In genomic region chr6:3406928-3407809, GRCh38 we compare ENCODE assay signal across 16 cellular contexts. TPM values are rescaled to one million over a fixed set of nuclear protein-coding genes. Genes with fewer than 3 reads are reported as not detected.
A peak's percentile ranks its signal among the peaks of the same experiment; 100 is the strongest.
DNase-seq lines count a peak whose midpoint lies in the region; ATAC-seq, FAIRE-seq and TF ChIP-seq lines count a peak whose summit lies in the region.
"Had no signal": no experiment of that assay in that cellular context is flagged by ENCODE, and none has a peak within 500 bp of the region (broad histone marks: within the 10 kb centered on the region; RNA-seq: fewer than 3 reads in every experiment).

No MANE protein-coding gene starts in this region.

- in situ Hi-C loops in HepG2 (cut with HindIII; ENCODE audit: extremely low pct_ligation_motif_present, low pct_unique_long_range_greater_than_20kb) = no loop called here

- TF ChIP-seq RAD21 in HepG2 (CRISPR knock-in tag; IDR thresholded peaks at IDR 0.05) = no peak

- CTCF ChIA-PET in HepG2 (lab: Yijun Ruan, JAX; ENCODE audit: low intra/inter-chr PET ratio, low total read pairs) = no interaction called here

- BruUV-seq in HepG2 (replicated peaks; lab: Mats Ljungman, UMichigan) = no TSS peak

- H3K9ac ChIP-seq in HepG2 (ENCODE audit: insufficient read depth, low read depth, low read length) (peak overlapping the region; percentile 5; the same call in 1 of the 2 replicates), adipocyte (ENCODE audit: low read length) (peak overlapping the region; percentile 76)

- H3K4me1 ChIP-seq in HepG2 (ENCODE audit: insufficient read depth, low read length) = peaks cover 100% of the 10 kb centered on the region
- peaks cover 0 to 87% (median 41%) of the 10 kb centered on the region in 4 donors for H3K4me1 ChIP-seq in right lobe of liver
- peaks cover 60% of the 10 kb centered on the region for H3K4me1 ChIP-seq in adipocyte (ENCODE audit: control insufficient read depth, insufficient read depth, low read length)
- peaks cover 16 to 23% of the 10 kb centered on the region in 2 donors for H3K4me1 ChIP-seq in left lung

- TF ChIP-seq EP300 in HepG2 (IDR thresholded peaks at IDR 0.05; ENCODE audit: low read depth in 2 of 2, low read length in 2 of 2) (peak in 1 of 2 experiments; percentile 22; a peak in 1 of 4 replicates), HepG2 (CRISPR knock-in tag; IDR thresholded peaks at IDR 0.05; ENCODE audit: borderline replicate concordance) (no peak)

- H3K27me3 ChIP-seq in HepG2 (ENCODE audit: control insufficient read depth in 1 of 2, insufficient read depth in 2 of 2, low read length in 2 of 2) (no peaks in the 10 kb centered on the region), right lobe of liver (no peaks in the 10 kb centered on the region), adipocyte (replicated peaks; ENCODE audit: control insufficient read depth, insufficient read depth, low read length) (no peaks in the 10 kb centered on the region), left lung (no peaks in the 10 kb centered on the region)
- H3K27me3 ChIP-seq: MG63 had no signal

- DNase-seq in HepG2 (ENCODE audit: low spot score) = no peak
- DNase-seq in right lobe of liver = no peak
- no peak for DNase-seq in adipocyte (ENCODE audit: low read depth)
- no peak for DNase-seq in left lung
- DNase-seq in islet precursor cell = no peak
- DNase-seq in ecto neural progenitor cell (ENCODE audit: low spot score) = no peak
- DNase-seq in T-helper 1 cell = no peak
- DNase-seq: MG63, NCI-H1105 treated with DMSO at 0.1 percent for 48 hours, NCI-H187, NCI-H446, SIG-M5 had no signal

- POLR2A ChIA-PET in HepG2 (lab: Yijun Ruan, JAX) = interaction anchor here (1.5 to 12.5 kb wide), 3 partner anchors 27 to 50 kb away, joined by 4 to 271 read pairs (median 6); no protein-coding TSS in a partner anchor

- no peak overlapping the region for H2AFZ ChIP-seq in HepG2 (ENCODE audit: low read length)

- no peak overlapping the region for H3K4me2 ChIP-seq in HepG2 (ENCODE audit: low read depth, low read length)

- intact Hi-C loops in HepG2 (cut with micrococcal nuclease; ENCODE audit: unreplicated experiment) = no loop called here
- intact Hi-C loops in right lobe of liver (cut with DNase I) = no loop called here
- intact Hi-C loops in left lung (cut with DNase I) = no loop called here

- FAIRE-seq in HepG2 (lab: Jason Lieb, UNC) = no peak
- FAIRE-seq: RCC 7860 had no signal

- TF ChIP-seq POLR2A in HepG2 (IDR thresholded peaks at IDR 0.05; ENCODE audit: insufficient read depth in 1 of 2, low read depth in 2 of 2, low read length in 2 of 2) = no peak
- no peak for TF ChIP-seq POLR2A in right lobe of liver (IDR thresholded peaks at IDR 0.05)

- no peaks in the 10 kb centered on the region for H4K20me1 ChIP-seq in HepG2 (ENCODE audit: insufficient read depth, low read length)

- H3K4me3 ChIP-seq in HepG2 (replicated peaks in 1 of 3; ENCODE audit: insufficient read depth in 1 of 3, low read depth in 2 of 3, low read length in 3 of 3) (no peak overlapping the region), right lobe of liver (no peak overlapping the region), adipocyte (ENCODE audit: low read length) (peak overlapping the region; percentile 42), left lung (no peak overlapping the region)
- H3K4me3 ChIP-seq: MG63 had no signal

- peaks cover 63% of the 10 kb centered on the region for H3K79me2 ChIP-seq in HepG2 (ENCODE audit: insufficient read depth, low read length)

- ATAC-seq in HepG2 (no peak), right lobe of liver (no peak), left lung (no peak), HG03025 (IDR thresholded peaks at IDR 0.05; ENCODE audit: low FRiP score, unreplicated experiment) (no peak)
- ATAC-seq: HCT116 had no signal

- peaks cover 2 to 22% of the 10 kb centered on the region in 2 experiments; a peak in 4 of 5 replicates for H3K36me3 ChIP-seq in HepG2 (replicated peaks in 1 of 2; ENCODE audit: control insufficient read depth in 1 of 2, insufficient read depth in 2 of 2, low read length in 2 of 2)
- no peaks in the 10 kb centered on the region for H3K36me3 ChIP-seq in right lobe of liver
- peaks cover 25% of the 10 kb centered on the region for H3K36me3 ChIP-seq in adipocyte (ENCODE audit: control insufficient read depth, insufficient read depth, low read length, severe bottlenecking)
- H3K36me3 ChIP-seq in left lung = no peaks in the 10 kb centered on the region
- H3K36me3 ChIP-seq: MG63 had no signal

- H3K27ac ChIP-seq in HepG2 (ENCODE audit: extremely low read length, insufficient read depth, low read length) = peak overlapping the region; percentile 93
- H3K27ac ChIP-seq in right lobe of liver = peak overlapping the region in 1 of 3 donors; percentile 92
- peak overlapping the region; percentile 51 to 55 for H3K27ac ChIP-seq in left lung
- H3K27ac ChIP-seq: C4-2B had no signal

- 93% methylated on average over 3 of the region's 3 CpGs for WGBS in HepG2 (ENCODE audit: low lambda C conversion rate)
- WGBS in right lobe of liver (ENCODE audit: insufficient coverage, low coverage, low lambda C conversion rate, missing lambda C conversion rate) = 61% methylated on average over 3 of the region's 3 CpGs

- TF ChIP-seq CTCF in HepG2 (CRISPR knock-in tag; IDR thresholded peaks at IDR 0.05) (no peak), right lobe of liver (IDR thresholded peaks at IDR 0.05) (no peak), left lung (IDR thresholded peaks at IDR 0.05) (no peak)

- no peaks in the 10 kb centered on the region for H3K9me3 ChIP-seq in HepG2 (ENCODE audit: low read length)
- H3K9me3 ChIP-seq in right lobe of liver = no peaks in the 10 kb centered on the region
- H3K9me3 ChIP-seq in adipocyte (ENCODE audit: control insufficient read depth, low read length) = no peaks in the 10 kb centered on the region
- H3K9me3 ChIP-seq in left lung = no peaks in the 10 kb centered on the region
- H3K9me3 ChIP-seq: MG63 had no signal

TF ChIP-seq in HepG2, 621 proteins besides CTCF, POLR2A, EP300 and RAD21 (continues in another document):
- no peak for TF ChIP-seq CREBL2 (CRISPR knock-in tag; IDR thresholded peaks at IDR 0.05; ENCODE audit: borderline replicate concordance)
- TF ChIP-seq ELF4 (CRISPR knock-in tag; IDR thresholded peaks at IDR 0.05; ENCODE audit: borderline replicate concordance) = no peak
- TF ChIP-seq BHLHE40 (IDR thresholded peaks at IDR 0.05; ENCODE audit: low read length) = no peak
- TF ChIP-seq CERS6 (CRISPR knock-in tag; IDR thresholded peaks at IDR 0.05) = no peak
- TF ChIP-seq DR1 (CRISPR knock-in tag; IDR thresholded peaks at IDR 0.05) = no peak
- TF ChIP-seq RFXANK (CRISPR knock-in tag; IDR thresholded peaks at IDR 0.05) = no peak
- TF ChIP-seq TGIF2 (CRISPR knock-in tag; IDR thresholded peaks at IDR 0.05) = no peak
- TF ChIP-seq ZNF282 (IDR thresholded peaks at IDR 0.05; ENCODE audit: partially characterized antibody) = no peak
- TF ChIP-seq PHB2 (IDR thresholded peaks at IDR 0.05; ENCODE audit: partially characterized antibody) = no peak
- no peak for TF ChIP-seq THYN1 (CRISPR knock-in tag; IDR thresholded peaks at IDR 0.05; ENCODE audit: borderline replicate concordance, low read depth)
- no peak for TF ChIP-seq IKZF1 (IDR thresholded peaks at IDR 0.05)

RNA-seq across cellular contexts. Expression of gene SLC22A23, which starts 49.7 kb away (rescaled TPM):
- total RNA-seq in HepG2 (2016; rRNA removed; fragmentation: Illumina TruSeq; extraction: Trizol) = 14.4 and 17.5 TPM in 2 replicates
- total RNA-seq in HepG2 (2016; cell fraction: cytosol; rRNA removed; fragmentation: Illumina TruSeq; extraction: Trizol; ENCODE audit: low read depth) = 5.9 and 6.8 TPM in 2 replicates
- 11.7 and 17.5 TPM in 2 replicates for total RNA-seq in HepG2 (2016; cell fraction: insoluble cytoplasmic fraction; rRNA removed; fragmentation: Illumina TruSeq; extraction: Trizol)
- 9.8 and 11.5 TPM in 2 replicates for total RNA-seq in HepG2 (2016; cell fraction: membrane; rRNA removed; fragmentation: Illumina TruSeq; extraction: Trizol)
- total RNA-seq in HepG2 (2016; cell fraction: nucleus; rRNA removed; fragmentation: Illumina TruSeq; extraction: Trizol) = 33.2 and 38.2 TPM in 2 replicates
- 11.8 and 17.3 TPM in 2 replicates for polyA plus RNA-seq in HepG2 (2011; rRNA removed)
- 15.4 and 19.5 TPM in 2 replicates for polyA plus RNA-seq in HepG2 (2011; cell fraction: cytosol; rRNA removed)
- 54.1 and 61.7 TPM in 2 replicates for polyA plus RNA-seq in HepG2 (2011; cell fraction: nucleus; rRNA removed)
- polyA plus RNA-seq in HepG2 (2012) = 25.2 and 36.8 TPM in 2 replicates
- 2.0 and 2.2 TPM in 2 replicates for polyA plus RNA-seq in HepG2 (2016; cell fraction: cytosol; fragmentation: Illumina TruSeq; extraction: Trizol; ENCODE audit: low read depth)
- 12.7 and 15.3 TPM in 2 replicates for polyA plus RNA-seq in HepG2 (2016; cell fraction: insoluble cytoplasmic fraction; fragmentation: Illumina TruSeq; extraction: Trizol; ENCODE audit: low read depth)
- polyA plus RNA-seq in HepG2 (2016; cell fraction: membrane; fragmentation: Illumina TruSeq; extraction: Trizol; ENCODE audit: low read depth) = 5.3 and 6.1 TPM in 2 replicates
- polyA plus RNA-seq in HepG2 (2016; cell fraction: nucleus; fragmentation: Illumina TruSeq; extraction: Trizol; ENCODE audit: insufficient read depth, low read depth) = 42.3 and 52.5 TPM in 2 replicates
- 1.4 and 75.8 TPM in 2 replicates for polyA minus RNA-seq in HepG2 (2011; rRNA and poly(A)+ RNA removed; ENCODE audit: low replicate concordance)
- polyA minus RNA-seq in HepG2 (2011; cell fraction: cytosol; rRNA and poly(A)+ RNA removed) = 30.2 and 44.5 TPM in 2 replicates
- polyA minus RNA-seq in HepG2 (2011; cell fraction: nucleus; rRNA and poly(A)+ RNA removed) = 77.3 and 90.4 TPM in 2 replicates
- 10 to 100 TPM; 11.7 to 27.6 (median 16.3) TPM for total RNA-seq in right lobe of liver
- total RNA-seq in left lung = 10 to 100 TPM; 24.4 to 25.7 TPM
